In genomic region chr2:8678731-8679566, GRCh38 we compare ENCODE assay signal across 8 cellular contexts. TPM values are rescaled to one million over a fixed set of nuclear protein-coding genes. Genes with fewer than 3 reads are reported as not detected.
DNase-seq lines count a peak whose midpoint lies in the region; ATAC-seq and TF ChIP-seq lines count a peak whose summit lies in the region.

No MANE protein-coding gene starts in this region.

- ATAC-seq in HG03432 (IDR thresholded peaks at IDR 0.05; ENCODE audit: unreplicated experiment): peak; percentile 71
- peak; percentile 60 for ATAC-seq in left colon

- intact Hi-C loops in left colon (cut with DNase I, micrococcal nuclease): no loop called here

- DNase-seq in AG10803 (ENCODE audit: low read depth): peak; percentile 91
- peak; percentile 85 for DNase-seq in GM19240 (ENCODE audit: insufficient read length, low spot score)
- DNase-seq in NCI-H510A (lab: John Stamatoyannopoulos, UW): peak; percentile 82
- DNase-seq in activated CD4-positive, alpha-beta T cell treated with anti-CD3 and anti-CD28 coated beads for 24 hours (ENCODE audit: low read depth in 2 of 2): peak; percentile 66 to 67
- DNase-seq in left colon: peak; percentile 91 to 94
- peak in 3 of 4 experiments; percentile 58 to 74 (median 73) for DNase-seq in stimulated activated CD4-positive, alpha-beta T cell treated with anti-CD3 and anti-CD28 coated beads, Interleukin-1b, Interleukin-23, amount 100 ng/mL, for 24 hours (ENCODE audit: low read depth in 4 of 4, low spot score in 1 of 4)

- no peak for TF ChIP-seq CTCF in AG10803 (conservative IDR thresholded peaks at IDR 0.05; ENCODE audit: low read length)

- H3K4me3 ChIP-seq in AG10803 (ENCODE audit: low read length): peak overlapping the region; percentile 74

- peak overlapping the region; percentile 96 for H3K27ac ChIP-seq in cingulate gyrus (ENCODE audit: low read depth, low read length)

RNA-seq across cellular contexts. Expression of gene ID2, which starts 2.9 kb away (rescaled TPM):
- 100 to 1,000 TPM; 145 to 183 TPM for total RNA-seq in left colon

Comparison
In these comparisons a context has a peak if more than half of its experiments do, and no peak if none do; other contexts are left out.
1. Peak in every context shown above with its lines: DNase-seq, ATAC-seq, H3K4me3 ChIP-seq and H3K27ac ChIP-seq.